In genomic region chr22:39135092-39135896, GRCh38 we compare ENCODE assay signal across 1 cellular context.
TF ChIP-seq lines count a peak whose summit lies in the region.

No MANE protein-coding gene starts in this region.

TF ChIP-seq in HepG2, 621 proteins besides CTCF, POLR2A, EP300 and RAD21 (continued from another document and continues in another):
- TF ChIP-seq XRCC5 (optimal IDR thresholded peaks at IDR 0.05; ENCODE audit: low read length), result peak; percentile 41
- TF ChIP-seq SMC3 (IDR thresholded peaks at IDR 0.05; ENCODE audit: low read length), result peak; percentile 48; the same call in 1 of the 2 replicates
- TF ChIP-seq THAP8 (CRISPR knock-in tag; IDR thresholded peaks at IDR 0.05; ENCODE audit: borderline replicate concordance), result no peak
- TF ChIP-seq ZNF687 (CRISPR knock-in tag; IDR thresholded peaks at IDR 0.05), result peak; percentile 52
- no peak for TF ChIP-seq PAF1 (CRISPR knock-in tag; IDR thresholded peaks at IDR 0.05)
- TF ChIP-seq LCORL (IDR thresholded peaks at IDR 0.05), result no peak
- 0 out of 2 replicates have a peak, but pooled peaks have one; percentile 26 for TF ChIP-seq LCORL (CRISPR knock-in tag; IDR thresholded peaks at IDR 0.05)
- peak; percentile 20; the same call in 1 of the 2 replicates for TF ChIP-seq ZNF768 (CRISPR knock-in tag; IDR thresholded peaks at IDR 0.05)
- TF ChIP-seq ZNF572 (CRISPR knock-in tag; IDR thresholded peaks at IDR 0.05), result no peak
- 0 out of 2 replicates have a peak, but pooled peaks have one; percentile 24 for TF ChIP-seq HDAC1 (CRISPR knock-in tag; IDR thresholded peaks at IDR 0.05)
- no peak for TF ChIP-seq SMAD3 (CRISPR knock-in tag; IDR thresholded peaks at IDR 0.05)
- TF ChIP-seq ZBTB42 (CRISPR knock-in tag; IDR thresholded peaks at IDR 0.05), result peak; percentile 96
- peak; percentile 28 for TF ChIP-seq TEAD3 (CRISPR knock-in tag; optimal IDR thresholded peaks at IDR 0.05; ENCODE audit: borderline replicate concordance)
- no peak for TF ChIP-seq CHCHD3 (CRISPR knock-in tag; IDR thresholded peaks at IDR 0.05)
- 0 out of 2 replicates have a peak, but pooled peaks have one; percentile 11 for TF ChIP-seq SAP130 (CRISPR knock-in tag; IDR thresholded peaks at IDR 0.05; ENCODE audit: low read depth)
- no peak for TF ChIP-seq MNT (IDR thresholded peaks at IDR 0.05)
- TF ChIP-seq IKZF4 (CRISPR knock-in tag; IDR thresholded peaks at IDR 0.05; ENCODE audit: borderline replicate concordance, low read depth, not compliant biosample characterization), result no peak
- no peak for TF ChIP-seq GZF1 (CRISPR knock-in tag; IDR thresholded peaks at IDR 0.05)
- peak; percentile 47; the same call in 1 of the 2 replicates for TF ChIP-seq KDM2A (CRISPR knock-in tag; IDR thresholded peaks at IDR 0.05; ENCODE audit: borderline replicate concordance, low read depth)
- TF ChIP-seq GRHL1 (CRISPR knock-in tag; conservative IDR thresholded peaks at IDR 0.05), result no peak
- no peak for TF ChIP-seq NR2F6 (IDR thresholded peaks at IDR 0.05)
- TF ChIP-seq NR2F6 (CRISPR knock-in tag; IDR thresholded peaks at IDR 0.05), result peak; percentile 39
- no peak for TF ChIP-seq CBX1 (IDR thresholded peaks at IDR 0.05; ENCODE audit: low read depth)
- TF ChIP-seq ZFP91 (CRISPR knock-in tag; IDR thresholded peaks at IDR 0.05; ENCODE audit: borderline replicate concordance), result peak; percentile 41; the same call in 1 of the 2 replicates
- TF ChIP-seq ZNF142 (CRISPR knock-in tag; IDR thresholded peaks at IDR 0.05), result no peak
- no peak for TF ChIP-seq ZNF503 (CRISPR knock-in tag; IDR thresholded peaks at IDR 0.05)
- TF ChIP-seq CCAR2 (optimal IDR thresholded peaks at IDR 0.05; ENCODE audit: low read depth, low read length), result no peak
- 0 out of 2 replicates have a peak, but pooled peaks have one; percentile 14 for TF ChIP-seq BCL6 (CRISPR knock-in tag; IDR thresholded peaks at IDR 0.05)
- TF ChIP-seq ZHX2 (IDR thresholded peaks at IDR 0.05; ENCODE audit: low read depth), result no peak
- no peak for TF ChIP-seq ZHX2 (CRISPR knock-in tag; IDR thresholded peaks at IDR 0.05; ENCODE audit: borderline replicate concordance)
- TF ChIP-seq TEAD2 (CRISPR knock-in tag; IDR thresholded peaks at IDR 0.05), result no peak
- TF ChIP-seq ZNF256 (CRISPR knock-in tag; conservative IDR thresholded peaks at IDR 0.05), result no peak
- peak; percentile 14; the same call in 1 of the 2 replicates for TF ChIP-seq PITX1 (CRISPR knock-in tag; IDR thresholded peaks at IDR 0.05)
- no peak for TF ChIP-seq NFE2L1 (CRISPR knock-in tag; IDR thresholded peaks at IDR 0.05; ENCODE audit: borderline replicate concordance)
- peak; percentile 10; the same call in 1 of the 2 replicates for TF ChIP-seq SALL1 (CRISPR knock-in tag; IDR thresholded peaks at IDR 0.05)
